Comparison of ENCODE assay signal across 8 cellular contexts in genomic region chr4:140149851-140150635, GRCh38. TPM values are rescaled to one million over a fixed set of nuclear protein-coding genes. Genes with fewer than 3 reads are reported as not detected.
DNase-seq lines count a peak whose midpoint lies in the region; ATAC-seq and TF ChIP-seq lines count a peak whose summit lies in the region.

No MANE protein-coding gene starts in this region.

- peak overlapping the region; percentile 93 for H3K4me3 ChIP-seq in coronary artery

- ATAC-seq in left colon (peak; percentile 25), HG03135 (IDR thresholded peaks at IDR 0.05; ENCODE audit: unreplicated experiment) (no peak)

- DNase-seq in SKM-1 treated with dmso at 0.1 percent for 144 hours (lab: John Stamatoyannopoulos, UW; ENCODE audit: unreplicated experiment) (peak; percentile 23), SKM-1 (lab: John Stamatoyannopoulos, UW; ENCODE audit: unreplicated experiment) (no peak), NCI-H2107 (lab: John Stamatoyannopoulos, UW) (peak; percentile 49), coronary artery (ENCODE audit: low spot score) (peak; percentile 85), left colon (peak; percentile 84 to 88)
- peak; percentile 67 to 77 for DNase-seq in activated CD4-positive, alpha-beta T cell treated with anti-CD3 and anti-CD28 coated beads for 4 hours
- peak; percentile 59 to 67 for DNase-seq in stimulated activated CD4-positive, alpha-beta T cell treated with anti-CD3 and anti-CD28 coated beads, Interleukin-2, amount 100 ng/mL, for 24 hours

- intact Hi-C loops in left colon (cut with DNase I, micrococcal nuclease) = loop anchor here (5.0 to 10.0 kb wide), 2 partner anchors 92 to 105 kb away; no protein-coding TSS in a partner anchor

- TF ChIP-seq CTCF in coronary artery (IDR thresholded peaks at IDR 0.05) = no peak

- H3K27ac ChIP-seq in coronary artery = peak overlapping the region; percentile 97 to 99

RNA-seq across cellular contexts. Expression of gene MAML3, which starts 3.9 kb away (rescaled TPM):
- 10 to 100 TPM; 11.8 to 14.6 TPM for total RNA-seq in left colon
